Comparison of ENCODE assay signal across 8 cellular contexts in the genomic region with DNA sequence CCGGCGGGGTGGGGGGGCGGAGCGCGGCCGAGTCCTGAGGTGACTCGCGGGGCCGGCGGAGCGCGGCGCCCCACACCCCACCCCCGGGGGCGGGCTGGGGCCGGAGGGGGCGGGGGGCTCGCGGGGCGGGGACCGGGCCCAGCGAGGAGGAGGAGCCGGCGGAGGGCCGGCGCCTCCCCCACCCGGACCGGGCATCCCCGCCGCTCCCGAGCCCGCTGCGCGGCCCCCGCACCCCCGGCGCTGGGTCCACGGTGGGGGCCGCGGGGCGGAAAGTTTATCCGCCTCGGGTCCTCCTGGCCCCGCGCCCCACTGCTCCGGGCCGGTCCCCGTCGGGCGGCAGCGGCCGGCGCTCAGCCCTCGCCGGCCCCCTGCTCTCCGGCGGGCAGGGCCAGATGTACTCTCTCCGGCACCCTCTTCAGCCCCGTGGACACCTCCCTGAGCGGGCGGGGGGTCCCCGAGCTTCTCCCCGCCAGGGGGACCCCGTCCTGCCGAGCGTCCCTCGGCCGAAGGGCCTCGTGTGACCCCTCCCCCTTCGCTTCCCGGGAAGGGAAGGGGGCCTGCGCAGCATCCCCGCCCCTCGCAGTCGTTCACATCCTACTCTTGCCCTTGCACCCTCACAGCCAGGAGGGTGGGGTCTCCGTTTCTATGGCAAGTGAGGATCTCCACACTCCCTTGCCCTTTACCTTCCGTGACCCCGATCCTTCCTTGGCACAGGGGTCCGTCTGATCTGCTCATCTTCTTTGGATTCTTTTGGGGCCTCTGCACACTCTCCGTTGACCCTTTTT. TPM values are rescaled to one million over a fixed set of nuclear protein-coding genes. Genes with fewer than 3 reads are reported as not detected.
DNase-seq lines count a peak whose midpoint lies in the region; ATAC-seq and TF ChIP-seq lines count a peak whose summit lies in the region.

No MANE protein-coding gene starts in this region.

- peaks cover 0 to 3% (median 0%) of the 10 kb centered on the region in 9 donors for H3K36me3 ChIP-seq in heart left ventricle
- H3K36me3 ChIP-seq in psoas muscle (ENCODE audit: insufficient read depth in 1 of 2, low read depth in 1 of 2): no peaks in the 10 kb centered on the region

- no peaks in the 10 kb centered on the region for H3K27me3 ChIP-seq in heart left ventricle
- H3K27me3 ChIP-seq in psoas muscle (ENCODE audit: insufficient read depth in 3 of 3, low read length in 2 of 3): no peaks in the 10 kb centered on the region

- H3K4me3 ChIP-seq in heart left ventricle (peak overlapping the region; percentile 60 to 96 (median 90)), psoas muscle (peak overlapping the region; percentile 89)

- H3K4me3 Mint-ChIP-seq in activated naive CD4-positive, alpha-beta T cell treated with anti-CD3 and anti-CD28 coated beads, Interleukin-2, amount 50 U/mL, for 24 hours: peak overlapping the region; percentile 94

- H3K4me1 Mint-ChIP-seq in activated naive CD4-positive, alpha-beta T cell treated with anti-CD3 and anti-CD28 coated beads, Interleukin-2, amount 50 U/mL, for 24 hours: peaks cover 50% of the 10 kb centered on the region

- peak overlapping the region in 11 of 12 donors; percentile 76 to 95 (median 85) for H3K27ac ChIP-seq in heart left ventricle
- H3K27ac ChIP-seq in psoas muscle: peak overlapping the region; percentile 75

- DNase-seq in AG08395 (ENCODE audit: low spot score): peak; percentile 71
- DNase-seq in OCI-M1 (lab: John Stamatoyannopoulos, UW): peak; percentile 34
- peak; percentile 42 to 72 (median 52) for DNase-seq in heart left ventricle
- peak; percentile 52 to 66 for DNase-seq in psoas muscle
- no peak for DNase-seq in NCI-H187 treated with DMSO at 0.1 percent for 48 hours (lab: John Stamatoyannopoulos, UW)

- peak in 1 of 2 donors; percentile 10 for TF ChIP-seq POLR2A in heart left ventricle (IDR thresholded peaks at IDR 0.05)

- peaks cover 6% of the 10 kb centered on the region for H3K36me3 Mint-ChIP-seq in activated naive CD4-positive, alpha-beta T cell treated with anti-CD3 and anti-CD28 coated beads, Interleukin-2, amount 50 U/mL, for 24 hours

- peak in 5 of 12 donors; percentile 9 to 39 (median 18) for TF ChIP-seq CTCF in heart left ventricle (IDR thresholded peaks at IDR 0.05)
- no peak for TF ChIP-seq CTCF in psoas muscle (IDR thresholded peaks at IDR 0.05)

- intact Hi-C loops in heart left ventricle (cut with DNase I): loop anchor here in 3 of 10 donors (2.0 to 10.0 kb wide), 5 partner anchors 43 to 419 kb away; partner anchors contain the start of genes DNAJC11 (in 1 of the 3) and PHF13 (in 1 of the 3)
- intact Hi-C loops in psoas muscle (cut with DNase I): loop anchor here in 1 of 2 donors (5.0 kb wide), 1 partner anchor 84 kb away; the partner anchor contains the start of gene DNAJC11

- H3K9me3 ChIP-seq in heart left ventricle: no peaks in the 10 kb centered on the region
- H3K9me3 ChIP-seq in psoas muscle: no peaks in the 10 kb centered on the region

- H3K4me1 ChIP-seq in heart left ventricle: peaks cover 3 to 60% (median 38%) of the 10 kb centered on the region in 12 donors
- peaks cover 20% of the 10 kb centered on the region for H3K4me1 ChIP-seq in psoas muscle

- ATAC-seq in GM19324 (IDR thresholded peaks at IDR 0.05; ENCODE audit: low FRiP score, unreplicated experiment): peak; percentile 21
- ATAC-seq in heart left ventricle: peak in 1 of 4 donors; percentile 3
- ATAC-seq in psoas muscle: no peak
- ATAC-seq in GM19467 (IDR thresholded peaks at IDR 0.05; ENCODE audit: unreplicated experiment): no peak

- 0 to 1% (median 1%) methylated on average over 14 to 80 of the region's 80 CpGs for WGBS in heart left ventricle, 4 donors
- WGBS in psoas muscle, 3 donors: 0 to 1% (median 1%) methylated on average over 19 to 74 of the region's 80 CpGs

- H3K27ac Mint-ChIP-seq in activated naive CD4-positive, alpha-beta T cell treated with anti-CD3 and anti-CD28 coated beads, Interleukin-2, amount 50 U/mL, for 24 hours: peak overlapping the region; percentile 95

- no peaks in the 10 kb centered on the region for H3K27me3 Mint-ChIP-seq in activated naive CD4-positive, alpha-beta T cell treated with anti-CD3 and anti-CD28 coated beads, Interleukin-2, amount 50 U/mL, for 24 hours

- H3K9me3 Mint-ChIP-seq in activated naive CD4-positive, alpha-beta T cell treated with anti-CD3 and anti-CD28 coated beads, Interleukin-2, amount 50 U/mL, for 24 hours: no peaks in the 10 kb centered on the region

RNA-seq across cellular contexts. Expression of gene CAMTA1, which starts 0.7 kb away (rescaled TPM):
- total RNA-seq in heart left ventricle (100 to 1,000 TPM; 114 to 154 (median 136) TPM), psoas muscle (10 to 100 TPM; 64.6 to 76.5 (median 66.9) TPM)
- polyA plus RNA-seq in heart left ventricle (100 to 1,000 TPM; 191 to 303 TPM), psoas muscle (100 to 1,000 TPM in 2 of 3 donors, 10 to 100 TPM in 1; 88.3 to 206 (median 130) TPM)
